In genomic region chr2:51918113-51918512, GRCh38 we compare ENCODE assay signal across 23 cellular contexts.
DNase-seq lines count a peak whose midpoint lies in the region; ATAC-seq and TF ChIP-seq lines count a peak whose summit lies in the region.
"Had no signal": no experiment of that assay in that cellular context is flagged by ENCODE, and none has a peak within 500 bp of the region (broad histone marks: within the 10 kb centered on the region; RNA-seq: fewer than 3 reads in every experiment).

No MANE protein-coding gene starts in this region.

- DNase-seq in HFFc6 (peak; percentile 5), PC-3 (peak; percentile 17), choroid plexus epithelial cell (ENCODE audit: low read depth) (peak; percentile 64), gastrocnemius medialis (no peak), aorta (no peak), NCI-H1092 treated with DMSO at 0.1 percent for 48 hours (lab: John Stamatoyannopoulos, UW) (no peak)
- DNase-seq in stimulated activated naive B cell treated with anti-CD40 and anti-IgM and Interleukin-4, amounts not matched to agents 10 μg/mL and 1 μg/mL and 100 μg/mL, for 72 hours = no peak
- DNase-seq: activated CD4-positive, alpha-beta T cell treated with anti-CD3 and anti-CD28 coated beads, Interleukin-2, amount 50 U/mL, for 48 hours; activated naive CD4-positive, alpha-beta T cell treated with Interleukin-2 at 50 U/mL for 16 hours; COR-L47; H7; NCI-H2029; NCI-H446 treated with DMSO at 0.1 percent for 48 hours; stimulated activated CD4-positive, alpha-beta T cell treated with anti-CD3 and anti-CD28 coated beads, Interleukin-2, amount 100 ng/mL, for 48 hours; T-helper 17 cell; upper lobe of left lung; WERI-Rb-1 had no signal

- no peaks in the 10 kb centered on the region for H3K27me3 ChIP-seq in PC-3 (ENCODE audit: low read length)
- H3K27me3 ChIP-seq in gastrocnemius medialis = no peaks in the 10 kb centered on the region
- H3K27me3 ChIP-seq in aorta (ENCODE audit: control insufficient read depth in 1 of 2, insufficient read depth in 2 of 2, low read length in 1 of 2) = no peaks in the 10 kb centered on the region
- H3K27me3 ChIP-seq: upper lobe of left lung had no signal

- WGBS in aorta, 2 donors = 34 to 35% methylated on average over 3 of the region's 3 CpGs

- POLR2A ChIA-PET in PC-3 (lab: Charles Lee; ENCODE audit: unreplicated experiment) = interaction anchor here (0.7 kb wide), 1 partner anchor 225 kb away, joined by 7 read pairs; no protein-coding TSS in a partner anchor

- H3K4me1 Mint-ChIP-seq in HFFc6 (ENCODE audit: low read depth) = peaks cover 19% of the 10 kb centered on the region
- no peaks in the 10 kb centered on the region for H3K4me1 Mint-ChIP-seq in stimulated activated naive B cell treated with anti-CD40 and anti-IgM and Interleukin-4, amounts not matched to agents 10 μg/mL and 1 μg/mL and 100 μg/mL, for 72 hours
- H3K4me1 Mint-ChIP-seq: B cell, nephron, T-helper 17 cell had no signal

- H3K4me2 ChIP-seq in PC-3 (ENCODE audit: low read length) = no peak overlapping the region

- intact Hi-C loops in PC-3 (cut with micrococcal nuclease) (loop anchor here (5.0 kb wide), 1 partner anchor 79 kb away; no protein-coding TSS in a partner anchor), gastrocnemius medialis (cut with DNase I; ENCODE audit: low total_unique reads) (no loop called here), aorta (cut with DNase I) (no loop called here)

- no peak overlapping the region for H2AFZ ChIP-seq in PC-3 (ENCODE audit: low read length)

- peaks cover 34% of the 10 kb centered on the region for H3K9me3 Mint-ChIP-seq in HFFc6
- H3K9me3 Mint-ChIP-seq in stimulated activated naive B cell treated with anti-CD40 and anti-IgM and Interleukin-4, amounts not matched to agents 10 μg/mL and 1 μg/mL and 100 μg/mL, for 72 hours = peaks cover 13 to 15% of the 10 kb centered on the region in 2 donors

- H3K9me2 ChIP-seq in PC-3 (replicated peaks; ENCODE audit: low read length) = no peaks in the 10 kb centered on the region

- CTCF ChIA-PET in PC-3 (lab: Charles Lee) = no interaction called here

- H3K9ac ChIP-seq in PC-3 (ENCODE audit: low read length) = no peak overlapping the region

- no peak for ATAC-seq in PC-3
- ATAC-seq in gastrocnemius medialis = peak; percentile 36 to 68
- ATAC-seq in aorta (ENCODE audit: low FRiP score) = no peak
- no peak for ATAC-seq in HG03175 (IDR thresholded peaks at IDR 0.05; ENCODE audit: unreplicated experiment)
- no peak for ATAC-seq in stimulated activated naive B cell treated with anti-CD40 and anti-IgM and Interleukin-4, amounts not matched to agents 10 μg/mL and 1 μg/mL and 100 μg/mL, for 72 hours (replicated peaks)
- ATAC-seq: HepG2, T-helper 17 cell had no signal

- no peak overlapping the region for H3K27ac Mint-ChIP-seq in HFFc6
- no peak overlapping the region for H3K27ac Mint-ChIP-seq in stimulated activated naive B cell treated with anti-CD40 and anti-IgM and Interleukin-4, amounts not matched to agents 10 μg/mL and 1 μg/mL and 100 μg/mL, for 72 hours
- H3K27ac Mint-ChIP-seq: B cell, nephron, progenitor cell of endocrine pancreas, T-helper 17 cell had no signal

- in situ Hi-C loops in gastrocnemius medialis (cut with MboI; ENCODE audit: low sequenced_read_pairs in 4 of 4) = no loop called here

- H3K36me3 ChIP-seq in PC-3 (ENCODE audit: low read depth, low read length) (no peaks in the 10 kb centered on the region), gastrocnemius medialis (no peaks in the 10 kb centered on the region), aorta (ENCODE audit: control insufficient read depth in 1 of 2, insufficient read depth in 2 of 2, low read length in 1 of 2) (no peaks in the 10 kb centered on the region)
- H3K36me3 ChIP-seq: upper lobe of left lung, WERI-Rb-1 had no signal

- H3K27me3 Mint-ChIP-seq in HFFc6 (ENCODE audit: insufficient read depth) = no peaks in the 10 kb centered on the region; the same call in 1 of the 2 replicates
- H3K27me3 Mint-ChIP-seq in stimulated activated naive B cell treated with anti-CD40 and anti-IgM and Interleukin-4, amounts not matched to agents 10 μg/mL and 1 μg/mL and 100 μg/mL, for 72 hours = no peaks in the 10 kb centered on the region
- H3K27me3 Mint-ChIP-seq: B cell, progenitor cell of endocrine pancreas, T-helper 17 cell had no signal

- H3F3A ChIP-seq in PC-3 (ENCODE audit: low read length, unreplicated experiment) = no peaks in the 10 kb centered on the region

- no peaks in the 10 kb centered on the region for H3K9me3 ChIP-seq in PC-3 (ENCODE audit: low read length)
- H3K9me3 ChIP-seq in gastrocnemius medialis = peaks cover 0 to 3% (median 0%) of the 10 kb centered on the region in 3 donors
- no peaks in the 10 kb centered on the region for H3K9me3 ChIP-seq in aorta (ENCODE audit: control insufficient read depth, low read length)
- H3K9me3 ChIP-seq: upper lobe of left lung had no signal

- no peaks in the 10 kb centered on the region for H4K20me1 ChIP-seq in PC-3 (ENCODE audit: low read length)

- no peak for TF ChIP-seq POLR2A in gastrocnemius medialis (IDR thresholded peaks at IDR 0.05)

- no TSS peak for BruUV-seq in PC-3 (replicated peaks; lab: Mats Ljungman, UMichigan)

- peaks cover 26% of the 10 kb centered on the region for H3K36me3 Mint-ChIP-seq in HFFc6 (ENCODE audit: low read depth)
- no peaks in the 10 kb centered on the region for H3K36me3 Mint-ChIP-seq in stimulated activated naive B cell treated with anti-CD40 and anti-IgM and Interleukin-4, amounts not matched to agents 10 μg/mL and 1 μg/mL and 100 μg/mL, for 72 hours

- no peak overlapping the region for H3K4me3 ChIP-seq in PC-3 (ENCODE audit: low read length)
- no peak overlapping the region for H3K4me3 ChIP-seq in choroid plexus epithelial cell (ENCODE audit: low read depth, low read length)
- no peak overlapping the region for H3K4me3 ChIP-seq in gastrocnemius medialis
- H3K4me3 ChIP-seq in aorta (ENCODE audit: low read length in 2 of 2) = no peak overlapping the region
- H3K4me3 ChIP-seq: skin epidermis, upper lobe of left lung had no signal

- H3K27ac ChIP-seq in PC-3 (ENCODE audit: low read length) (no peak overlapping the region), gastrocnemius medialis (no peak overlapping the region), aorta (ENCODE audit: low read depth in 1 of 2, low read length in 2 of 2) (no peak overlapping the region)
- H3K27ac ChIP-seq: skin epidermis, upper lobe of left lung, WERI-Rb-1 had no signal

- TF ChIP-seq CTCF in HFFc6 (IDR thresholded peaks at IDR 0.05) (no peak), PC-3 (conservative IDR thresholded peaks at IDR 0.05; ENCODE audit: low read depth, low read length) (no peak), choroid plexus epithelial cell (conservative IDR thresholded peaks at IDR 0.05; ENCODE audit: low read depth, low read length) (no peak), gastrocnemius medialis (IDR thresholded peaks at IDR 0.05 in 4 of 5, conservative IDR thresholded peaks at IDR 0.05 in 1 of 5) (no peak)

- H3K4me3 Mint-ChIP-seq in HFFc6 = no peak overlapping the region
- H3K4me3 Mint-ChIP-seq in stimulated activated naive B cell treated with anti-CD40 and anti-IgM and Interleukin-4, amounts not matched to agents 10 μg/mL and 1 μg/mL and 100 μg/mL, for 72 hours = no peak overlapping the region
- H3K4me3 Mint-ChIP-seq: B cell, nephron, T-helper 17 cell had no signal

- no peaks in the 10 kb centered on the region for H3K79me2 ChIP-seq in PC-3 (ENCODE audit: low read length)

- peaks cover 33% of the 10 kb centered on the region for H3K4me1 ChIP-seq in PC-3 (ENCODE audit: insufficient read depth, low read length)
- H3K4me1 ChIP-seq in gastrocnemius medialis = no peaks in the 10 kb centered on the region
- H3K4me1 ChIP-seq in aorta (ENCODE audit: control insufficient read depth in 1 of 2, insufficient read depth in 2 of 2, low read length in 2 of 2) = no peaks in the 10 kb centered on the region
- H3K4me1 ChIP-seq: upper lobe of left lung had no signal

Comparison
In these comparisons a context has a peak if more than half of its experiments do, and no peak if none do; other contexts are left out.
1. DNase-seq: peak in HFFc6 (single experiment), PC-3 (single experiment) and choroid plexus epithelial cell (single experiment); none in gastrocnemius medialis (0 of 2), aorta (0 of 2), stimulated activated naive B cell treated with anti-CD40 and anti-IgM and Interleukin-4, amounts not matched to agents 10 μg/mL and 1 μg/mL and 100 μg/mL, for 72 hours (single experiment) and NCI-H1092 treated with DMSO at 0.1 percent for 48 hours (single experiment).
2. ATAC-seq: peak in gastrocnemius medialis (2 of 2); none in PC-3 (single experiment), aorta (single experiment), HG03175 (single experiment) and stimulated activated naive B cell treated with anti-CD40 and anti-IgM and Interleukin-4, amounts not matched to agents 10 μg/mL and 1 μg/mL and 100 μg/mL, for 72 hours (0 of 2).